Comparison of ENCODE assay signal across 1 cellular context in the genomic region with DNA sequence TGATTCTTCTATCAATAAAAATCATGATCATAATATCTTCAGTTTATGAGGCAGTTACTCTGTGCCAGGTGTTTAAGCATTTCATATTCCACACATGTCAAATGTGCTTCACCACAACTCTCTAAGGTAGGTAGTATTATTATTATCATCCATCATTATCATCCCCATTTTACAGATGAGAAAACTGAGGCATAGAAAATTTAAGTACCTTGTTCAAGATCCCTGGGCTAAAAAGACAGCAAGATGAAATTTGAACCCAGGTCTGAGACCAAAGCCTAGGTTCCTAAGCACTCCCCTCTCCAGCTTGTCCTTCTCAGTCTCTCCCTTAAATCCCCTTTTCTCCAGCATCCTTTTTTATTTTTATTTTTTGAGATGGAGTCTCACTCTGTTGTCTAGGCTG.
TF ChIP-seq lines count a peak whose summit lies in the region.

No MANE protein-coding gene starts in this region.

TF ChIP-seq in K562, 482 proteins besides CTCF, POLR2A, EP300 and RAD21:
- TF ChIP-seq BCOR (IDR thresholded peaks at IDR 0.05) (peak; percentile 73), ZNF146 (CRISPR knock-in tag; IDR thresholded peaks at IDR 0.05; ENCODE audit: unreplicated experiment) (no peak), NFE2L1 (tag; IDR thresholded peaks at IDR 0.05; ENCODE audit: borderline replicate concordance, low read depth) (no peak), ZNF121 (CRISPR knock-in tag; conservative IDR thresholded peaks at IDR 0.05) (0 out of 2 replicates have a peak, but pooled peaks have one; percentile 37), NFATC3 (IDR thresholded peaks at IDR 0.05) (no peak), RBM25 (IDR thresholded peaks at IDR 0.05; ENCODE audit: low read depth, low read length, severe bottlenecking) (peak; percentile 80), ADNP (tag; IDR thresholded peaks at IDR 0.05) (peak; percentile 69), RCOR1 (IDR thresholded peaks at IDR 0.05; ENCODE audit: borderline replicate concordance in 1 of 2, low read depth in 2 of 2, low read length in 2 of 2) (0 out of 4 replicates have a peak, but pooled peaks of 1 of the 2 experiments have one; percentile 8)
TF ChIP-seq in K562: peak in this region for 5.
